Comparison of ENCODE assay signal across 18 cellular contexts in the genomic region with DNA sequence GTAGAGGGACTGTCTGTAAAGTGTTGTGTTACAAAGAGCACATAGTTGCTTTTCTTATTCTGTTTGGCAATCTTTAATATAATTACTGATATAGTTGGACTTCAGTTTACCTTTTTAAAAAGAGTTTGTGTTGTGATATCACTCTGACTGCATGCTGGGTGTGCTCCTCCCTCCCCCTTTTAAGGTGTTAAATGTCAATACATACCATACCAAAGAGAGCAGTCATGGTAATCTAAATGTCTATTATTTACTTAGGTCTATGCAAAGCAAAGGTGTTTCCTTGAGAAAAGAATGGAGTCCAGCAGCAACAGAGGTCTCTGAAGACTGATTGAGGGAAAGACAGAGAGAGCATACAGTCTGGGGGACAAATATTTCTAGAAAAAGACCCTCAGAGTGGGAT.
"Had no signal": no experiment of that assay in that cellular context is flagged by ENCODE, and none has a peak within 500 bp of the region (broad histone marks: within the 10 kb centered on the region; RNA-seq: fewer than 3 reads in every experiment).

No MANE protein-coding gene starts in this region.

- H3K27me3 Mint-ChIP-seq: activated B cell treated with CpG ODN at 0.5 μM for 24 hours; activated naive CD4-positive, alpha-beta T cell treated with anti-CD3 and anti-CD28 coated beads, Interleukin-2, amount 10 ng/mL, durations not matched to agents 7 days and 5 days; central memory CD8-positive, alpha-beta T cell had no signal

- H3K4me3 Mint-ChIP-seq: activated B cell treated with CpG ODN at 0.5 μM for 24 hours; activated CD4-positive, alpha-beta memory T cell treated with anti-CD3 and anti-CD28 coated beads, Interleukin-2, amount 10 ng/mL, durations not matched to agents 7 days and 5 days; activated naive CD4-positive, alpha-beta T cell treated with anti-CD3 and anti-CD28 coated beads, Interleukin-2, amount 10 ng/mL, durations not matched to agents 7 days and 5 days; activated naive CD8-positive, alpha-beta T cell treated with anti-CD3 and anti-CD28 coated beads, Interleukin-2, amount 50 U/mL, for 24 hours; activated T-cell treated with anti-CD3 and anti-CD28 coated beads, Interleukin-2, amount 50 U/mL, for 4 hours; brain; central memory CD8-positive, alpha-beta T cell; natural killer cell treated with Interleukin-12 subunit alpha and Interleukin-12 subunit beta and Interleukin-15 and Interleukin-18, amount 100 ng/mL, for 72 hours; T-helper 2 cell treated with Interferon-gamma antibody and Interleukin-4, amounts not matched to agents 5 μg/mL and 100 μg/mL, for 36 hours had no signal

- H3K4me1 Mint-ChIP-seq: activated B cell treated with CpG ODN at 0.5 μM for 24 hours; activated naive CD4-positive, alpha-beta T cell treated with anti-CD3 and anti-CD28 coated beads, Interleukin-2, amount 10 ng/mL, durations not matched to agents 7 days and 5 days; activated naive CD8-positive, alpha-beta T cell treated with anti-CD3 and anti-CD28 coated beads, Interleukin-2, amount 50 U/mL, for 24 hours; brain had no signal

- H3K9me3 Mint-ChIP-seq: T-helper 2 cell treated with Interferon-gamma antibody and Interleukin-4, amounts not matched to agents 5 μg/mL and 100 μg/mL, for 36 hours had no signal

- H3K4me3 ChIP-seq: colonic mucosa, heart right ventricle, tibial artery had no signal

- ATAC-seq: activated naive CD8-positive, alpha-beta T cell treated with anti-CD3 and anti-CD28 coated beads, Interleukin-2, amount 50 U/mL, for 24 hours; activated T-cell treated with anti-CD3 and anti-CD28 coated beads, Interleukin-2, amount 50 U/mL, for 4 hours; heart right ventricle; natural killer cell treated with Interleukin-12 subunit alpha and Interleukin-12 subunit beta and Interleukin-15 and Interleukin-18, amount 100 ng/mL, for 72 hours had no signal

- H3K27ac Mint-ChIP-seq: activated B cell treated with CpG ODN at 0.5 μM for 24 hours; activated CD4-positive, alpha-beta memory T cell treated with anti-CD3 and anti-CD28 coated beads, Interleukin-2, amount 10 ng/mL, durations not matched to agents 7 days and 5 days; activated naive CD4-positive, alpha-beta T cell treated with anti-CD3 and anti-CD28 coated beads, Interleukin-2, amount 10 ng/mL, durations not matched to agents 7 days and 5 days; activated naive CD8-positive, alpha-beta T cell treated with anti-CD3 and anti-CD28 coated beads, Interleukin-2, amount 50 U/mL, for 24 hours; brain; natural killer cell treated with Interleukin-12 subunit alpha and Interleukin-12 subunit beta and Interleukin-15 and Interleukin-18, amount 100 ng/mL, for 72 hours; T-helper 2 cell treated with Interferon-gamma antibody and Interleukin-4, amounts not matched to agents 5 μg/mL and 100 μg/mL, for 36 hours had no signal

- DNase-seq: activated B cell treated with CpG ODN at 0.5 μM for 24 hours; activated CD4-positive, alpha-beta memory T cell treated with anti-CD3 and anti-CD28 coated beads, Interleukin-2, amount 10 ng/mL, durations not matched to agents 7 days and 5 days; activated CD4-positive, alpha-beta T cell treated with anti-CD3 and anti-CD28 coated beads for 4 hours; activated naive CD4-positive, alpha-beta T cell treated with anti-CD3 and anti-CD28 coated beads, Interleukin-2, amount 10 ng/mL, durations not matched to agents 7 days and 5 days; activated naive CD8-positive, alpha-beta T cell treated with anti-CD3 and anti-CD28 coated beads, Interleukin-2, amount 50 U/mL, for 24 hours; activated T-cell treated with anti-CD3 and anti-CD28 coated beads, Interleukin-2, amount 50 U/mL, for 4 hours; anterior cingulate cortex; colonic mucosa; heart right ventricle; posterior cingulate gyrus; stimulated activated CD4-positive, alpha-beta T cell treated with anti-CD3 and anti-CD28 coated beads, Interleukin-1b, Interleukin-23, amount 100 ng/mL, for 48 hours; stimulated activated CD8-positive, alpha-beta memory T cell treated with anti-CD3 and anti-CD28 coated beads, Interleukin-4, amount 100 ng/mL, for 48 hours; stimulated activated naive CD4-positive, alpha-beta T cell treated with Interleukin-2 at 50 U/mL for 16 hours; tibial artery had no signal

- H3K27ac ChIP-seq: colonic mucosa, heart right ventricle, tibial artery had no signal

- H3K9me3 ChIP-seq: colonic mucosa, tibial artery had no signal

- H3K36me3 ChIP-seq: colonic mucosa, heart right ventricle, tibial artery had no signal

- H3K27me3 ChIP-seq: colonic mucosa, heart right ventricle, tibial artery had no signal

- H3K36me3 Mint-ChIP-seq: activated naive CD4-positive, alpha-beta T cell treated with anti-CD3 and anti-CD28 coated beads, Interleukin-2, amount 10 ng/mL, durations not matched to agents 7 days and 5 days; brain had no signal

- H3K4me1 ChIP-seq: colonic mucosa had no signal
